ENCODE assay signal across 8 cellular contexts in the genomic region with DNA sequence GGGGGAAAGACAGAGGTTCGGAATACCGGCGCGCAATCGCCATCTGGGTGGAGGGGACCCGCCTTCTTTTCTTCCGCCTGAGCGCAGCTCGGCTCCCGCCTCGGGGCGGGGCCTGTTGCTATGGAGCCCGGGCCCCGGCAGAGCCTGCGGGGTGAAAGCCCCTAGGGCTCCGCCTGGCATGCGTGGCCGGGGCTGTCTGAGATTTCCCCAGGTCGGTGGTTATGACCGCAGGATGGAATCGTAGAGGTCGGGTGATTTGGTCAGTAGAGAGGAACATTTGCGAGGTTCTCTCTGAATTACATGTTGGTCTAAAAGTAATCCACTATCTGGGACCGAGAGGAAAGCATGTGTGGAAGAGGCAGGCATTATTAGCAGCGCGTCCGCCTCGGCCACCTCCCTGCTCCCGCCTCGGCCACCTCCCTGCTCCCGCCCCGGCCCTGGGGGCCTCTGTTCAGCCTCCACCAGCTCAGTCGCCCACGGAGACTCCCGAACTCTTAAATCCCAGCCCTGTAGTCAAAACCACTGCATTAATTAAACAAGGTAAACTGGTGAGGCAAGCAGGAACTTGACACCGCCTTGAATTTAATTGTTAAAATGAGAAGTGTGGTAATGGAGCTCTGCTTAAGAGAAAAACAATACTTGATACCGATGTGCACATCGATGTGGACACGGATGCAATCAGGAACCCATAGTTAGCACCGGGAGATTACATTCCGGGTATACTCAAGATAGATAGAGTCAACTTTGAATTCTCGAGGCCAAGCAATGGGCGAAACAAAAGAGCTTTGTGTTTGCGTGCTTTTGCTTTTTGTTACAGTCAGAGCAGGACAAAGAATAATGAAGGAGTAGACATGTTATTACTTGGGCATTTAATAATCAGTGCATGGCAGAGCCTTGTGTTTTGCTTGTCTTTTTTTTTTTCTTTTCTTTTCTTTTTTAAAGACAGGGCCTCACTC. TPM values are rescaled to one million over a fixed set of nuclear protein-coding genes. Genes with fewer than 3 reads are reported as not detected.
A peak's percentile ranks its signal among the peaks of the same experiment; 100 is the strongest.
DNase-seq lines count a peak whose midpoint lies in the region; ATAC-seq and TF ChIP-seq lines count a peak whose summit lies in the region.

No MANE protein-coding gene starts in this region.

- no peaks in the 10 kb centered on the region for H3K27me3 ChIP-seq in CD4-positive, alpha-beta T cell (ENCODE audit: control insufficient read depth, insufficient read depth, low read length)

- no peaks in the 10 kb centered on the region for H3K9me3 ChIP-seq in CD4-positive, alpha-beta T cell (ENCODE audit: control insufficient read depth, low read length)

- H3K36me3 Mint-ChIP-seq in CD4-positive, alpha-beta T cell (ENCODE audit: low read depth): no peaks in the 10 kb centered on the region
- H3K36me3 Mint-ChIP-seq in endothelial cell (ENCODE audit: low read depth, unreplicated experiment) (no peaks in the 10 kb centered on the region), mesothelial cell of epicardium (peaks cover 4% of the 10 kb centered on the region)

- peak overlapping the region; percentile 85 for H3K27ac Mint-ChIP-seq in CD4-positive, alpha-beta T cell
- peak overlapping the region; percentile 92 for H3K27ac Mint-ChIP-seq in endothelial cell (ENCODE audit: unreplicated experiment)
- H3K27ac Mint-ChIP-seq in mesothelial cell of epicardium: peak overlapping the region; percentile 98

- H3K9me3 Mint-ChIP-seq in CD4-positive, alpha-beta T cell: no peaks in the 10 kb centered on the region
- H3K9me3 Mint-ChIP-seq in endothelial cell (ENCODE audit: unreplicated experiment) (no peaks in the 10 kb centered on the region), mesothelial cell of epicardium (no peaks in the 10 kb centered on the region)

- POLR2A ChIA-PET in CD4-positive, alpha-beta T cell (lab: Charles Lee): interaction anchor here (0.8 to 3.4 kb wide), 7 partner anchors 9 to 713 kb away, joined by 3 to 26 read pairs (median 4); partner anchors contain the start of genes FBXW7 and TRIM2

- intact Hi-C loops in CD4-positive, alpha-beta T cell (cut with DNase I, micrococcal nuclease): loop anchor here (5.0 to 10.0 kb wide), 2 partner anchors 97 to 475 kb away; partner anchors contain the start of genes ARFIP1 (in 1 of the 2) and TIGD4 (in 1 of the 2)

- CTCF ChIA-PET in CD4-positive, alpha-beta T cell (lab: Charles Lee): interaction anchor here (1.0 to 1.1 kb wide), 3 partner anchors 94 to 166 kb away, joined by 3 to 5 read pairs (median 3); no protein-coding TSS in a partner anchor

- peaks cover 34% of the 10 kb centered on the region for H3K4me1 Mint-ChIP-seq in CD4-positive, alpha-beta T cell (ENCODE audit: low read depth)
- H3K4me1 Mint-ChIP-seq in endothelial cell (ENCODE audit: unreplicated experiment) (peaks cover 9% of the 10 kb centered on the region), mesothelial cell of epicardium (peaks cover 27% of the 10 kb centered on the region)

- peak overlapping the region; percentile 93 for H3K4me3 Mint-ChIP-seq in CD4-positive, alpha-beta T cell
- H3K4me3 Mint-ChIP-seq in endothelial cell (ENCODE audit: unreplicated experiment): peak overlapping the region; percentile 91
- H3K4me3 Mint-ChIP-seq in mesothelial cell of epicardium: peak overlapping the region; percentile 87

- TF ChIP-seq CTCF in CD4-positive, alpha-beta T cell (IDR thresholded peaks at IDR 0.05): no peak
- no peak for TF ChIP-seq CTCF in endothelial cell (IDR thresholded peaks at IDR 0.05; ENCODE audit: unreplicated experiment)
- no peak for TF ChIP-seq CTCF in mesothelial cell of epicardium (IDR thresholded peaks at IDR 0.05; ENCODE audit: unreplicated experiment)

- peak; percentile 97 for ATAC-seq in CD4-positive, alpha-beta T cell (ENCODE audit: poor library complexity)
- ATAC-seq in GM19455 (IDR thresholded peaks at IDR 0.05; ENCODE audit: unreplicated experiment): peak; percentile 99
- ATAC-seq in HG03565 (IDR thresholded peaks at IDR 0.05; ENCODE audit: unreplicated experiment): peak; percentile 96

- no peaks in the 10 kb centered on the region for H3K27me3 Mint-ChIP-seq in CD4-positive, alpha-beta T cell
- peaks cover 7% of the 10 kb centered on the region for H3K27me3 Mint-ChIP-seq in endothelial cell (ENCODE audit: unreplicated experiment)
- H3K27me3 Mint-ChIP-seq in mesothelial cell of epicardium (ENCODE audit: low read depth): no peaks in the 10 kb centered on the region

- peak overlapping the region; percentile 81 for H3K27ac ChIP-seq in CD4-positive, alpha-beta T cell (ENCODE audit: low read depth, low read length)

- DNase-seq in CD4-positive, alpha-beta T cell: peak; percentile 67 to 86 (median 80)
- DNase-seq in NOMO-1 treated with DMSO at 0.1 percent for 48 hours (lab: John Stamatoyannopoulos, UW; ENCODE audit: unreplicated experiment): peak; percentile 55
- DNase-seq in activated CD8-positive, alpha-beta memory T cell treated with anti-CD3 and anti-CD28 coated beads, Interleukin-2, amount 50 U/mL, for 4 hours: peak; percentile 86
- peak; percentile 83 for DNase-seq in endothelial cell (ENCODE audit: low spot score)
- peak; percentile 75 to 88 for DNase-seq in mesothelial cell of epicardium (ENCODE audit: low spot score in 2 of 2, unreplicated experiment in 2 of 2)
- peak; percentile 59 to 74 for DNase-seq in stimulated activated CD8-positive, alpha-beta memory T cell treated with anti-CD3 and anti-CD28 coated beads, Interleukin-2, amount 100 ng/mL, for 1 hour (ENCODE audit: low read depth in 2 of 2)

RNA-seq across cellular contexts. Expression of gene TRIM2, which starts 45.2 kb away (rescaled TPM):
- 1 to 10 TPM; 1.9 to 3.4 TPM for total RNA-seq in CD4-positive, alpha-beta T cell
- total RNA-seq in endothelial cell (ENCODE audit: unreplicated experiment) (15.4 TPM), mesothelial cell of epicardium (47.3 to 50.1 TPM (median 48.8 TPM) in 3 replicates)

Comparison
In these comparisons a context has a peak if more than half of its experiments do, and no peak if none do; other contexts are left out.
1. Peak in every context shown above with its lines: DNase-seq, ATAC-seq and H3K27ac ChIP-seq.